ENCODE assay signal across 8 cellular contexts in the genomic region with DNA sequence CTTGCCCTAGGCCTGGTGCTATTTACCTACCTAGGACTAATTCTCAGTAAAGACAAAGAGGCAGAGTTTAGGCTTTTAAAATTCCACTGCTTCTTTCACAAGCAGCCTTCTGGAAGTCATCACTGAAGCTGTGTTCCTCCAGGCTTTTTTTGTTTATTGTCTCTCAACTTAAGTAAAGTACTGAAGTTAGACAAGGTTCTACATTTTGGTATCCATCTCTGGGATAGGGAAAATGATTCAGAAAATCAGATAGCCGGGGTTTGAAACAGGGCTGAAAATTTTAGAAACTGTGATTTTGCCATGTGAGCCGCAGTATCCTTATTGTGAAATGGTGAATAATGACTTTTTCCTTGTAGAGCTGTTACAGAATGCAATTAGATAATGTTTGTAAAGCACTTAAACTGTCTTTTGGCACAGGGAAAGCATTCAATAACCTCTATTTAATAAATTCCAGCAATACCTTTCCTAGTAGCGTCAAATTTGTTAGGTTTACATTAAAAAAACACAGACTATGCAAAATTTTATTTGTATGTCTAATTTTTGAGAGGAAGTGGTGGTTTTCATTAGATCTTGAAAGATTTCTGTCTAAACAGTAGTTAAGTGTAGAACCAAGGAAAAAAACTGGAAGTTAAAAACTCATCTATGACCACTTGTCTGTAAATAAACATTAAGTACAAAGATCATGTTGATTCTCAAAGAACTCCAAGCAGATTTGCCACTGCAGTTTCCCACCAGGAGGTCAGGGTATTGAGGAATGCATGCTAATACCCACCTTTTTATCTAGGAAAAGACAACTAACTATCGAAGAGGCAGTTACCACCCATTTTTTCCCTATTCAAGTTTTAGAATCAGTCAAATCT. TPM values are rescaled to one million over a fixed set of nuclear protein-coding genes. Genes with fewer than 3 reads are reported as not detected.
DNase-seq lines count a peak whose midpoint lies in the region; ATAC-seq and TF ChIP-seq lines count a peak whose summit lies in the region.

No MANE protein-coding gene starts in this region.

- peak overlapping the region; percentile 41 for H3K4me3 Mint-ChIP-seq in memory B cell

- H3K27me3 ChIP-seq in cardiac muscle cell (no peaks in the 10 kb centered on the region), body of pancreas (no peaks in the 10 kb centered on the region), upper lobe of right lung (no peaks in the 10 kb centered on the region)

- peaks cover 4% of the 10 kb centered on the region for H3K9me3 Mint-ChIP-seq in memory B cell

- TF ChIP-seq POLR2A in body of pancreas (IDR thresholded peaks at IDR 0.05): no peak

- peaks cover 13% of the 10 kb centered on the region for H3K4me1 Mint-ChIP-seq in memory B cell

- WGBS in body of pancreas, 2 donors: 31 to 42% methylated on average over 4 of the region's 4 CpGs

- no peaks in the 10 kb centered on the region for H3K27me3 Mint-ChIP-seq in memory B cell

- no peak overlapping the region for H3K27ac Mint-ChIP-seq in memory B cell

- no peak overlapping the region for H3K4me3 ChIP-seq in cardiac muscle cell
- H3K4me3 ChIP-seq in body of pancreas: no peak overlapping the region
- peak overlapping the region; percentile 87 for H3K4me3 ChIP-seq in upper lobe of right lung

- H3K36me3 Mint-ChIP-seq in memory B cell: peaks cover 2% of the 10 kb centered on the region

- H3K4me1 ChIP-seq in cardiac muscle cell (ENCODE audit: low read depth) (peaks cover 13% of the 10 kb centered on the region), body of pancreas (peaks cover 45% of the 10 kb centered on the region), upper lobe of right lung (peaks cover 77% of the 10 kb centered on the region)

- TF ChIP-seq CTCF in cardiac muscle cell (IDR thresholded peaks at IDR 0.05; ENCODE audit: low read depth, low read length): no peak
- TF ChIP-seq CTCF in body of pancreas (IDR thresholded peaks at IDR 0.05): no peak
- TF ChIP-seq CTCF in upper lobe of right lung (IDR thresholded peaks at IDR 0.05): no peak

- H3K27ac ChIP-seq in cardiac muscle cell (peak overlapping the region; percentile 9), body of pancreas (peak overlapping the region in 3 of 4 donors; percentile 2 to 81 (median 80)), upper lobe of right lung (peak overlapping the region; percentile 95)

- intact Hi-C loops in Right ventricle myocardium superior (cut with DNase I) (no loop called here), body of pancreas (cut with DNase I) (no loop called here), upper lobe of right lung (cut with DNase I) (no loop called here)

- no peaks in the 10 kb centered on the region for H3K9me3 ChIP-seq in cardiac muscle cell (ENCODE audit: low read depth)
- no peaks in the 10 kb centered on the region for H3K9me3 ChIP-seq in body of pancreas
- H3K9me3 ChIP-seq in upper lobe of right lung: no peaks in the 10 kb centered on the region

- H3K36me3 ChIP-seq in cardiac muscle cell (no peaks in the 10 kb centered on the region), body of pancreas (replicated peaks in 1 of 2; ENCODE audit: insufficient read depth in 1 of 2, low read depth in 2 of 2) (no peaks in the 10 kb centered on the region), upper lobe of right lung (peaks cover 15% of the 10 kb centered on the region)

- no peak for ATAC-seq in Right ventricle myocardium superior (ENCODE audit: poor library complexity)
- ATAC-seq in body of pancreas: no peak
- no peak for ATAC-seq in memory B cell (ENCODE audit: low read depth)
- ATAC-seq in upper lobe of right lung: no peak

- DNase-seq in cardiac muscle cell (ENCODE audit: low read depth in 1 of 2, low spot score in 1 of 2) (peak; percentile 8 to 25), Right ventricle myocardium superior (no peak), body of pancreas (no peak), memory B cell (ENCODE audit: low spot score in 2 of 2) (no peak), upper lobe of right lung (no peak), A172 (ENCODE audit: low spot score) (no peak), iPS-NIHi11 (ENCODE audit: low spot score) (no peak), hepatic stellate cell (ENCODE audit: low spot score) (no peak)

RNA-seq across cellular contexts. Expression of gene STOM, which starts 2.2 kb away (rescaled TPM):
- total RNA-seq in cardiac muscle cell (11.2 and 13.6 TPM in 2 replicates), Right ventricle myocardium superior (155 TPM), body of pancreas (10 to 100 TPM; 59.9 to 70.5 TPM), upper lobe of right lung (595 TPM)
- 11.7 and 19.5 TPM in 2 replicates for polyA plus RNA-seq in cardiac muscle cell
- 110 and 157 TPM in 2 replicates for total RNA-seq in A172 (2014; rRNA removed; shearing (Covaris generic))

Comparison
In these comparisons a context has a peak if more than half of its experiments do, and no peak if none do; other contexts are left out.
1. DNase-seq: peak in cardiac muscle cell (2 of 2); none in Right ventricle myocardium superior (single experiment), body of pancreas (0 of 4), memory B cell (0 of 2), upper lobe of right lung (single experiment), A172 (single experiment), iPS-NIHi11 (single experiment) and hepatic stellate cell (single experiment).
2. H3K27ac ChIP-seq: peak in every context shown above with its lines; median percentile 95 in upper lobe of right lung; 80 in body of pancreas; 9 in cardiac muscle cell.